In genomic region chr15:89732451-89733172, GRCh38 we compare ENCODE assay signal across 24 cellular contexts. TPM values are rescaled to one million over a fixed set of nuclear protein-coding genes. Genes with fewer than 3 reads are reported as not detected.
"Had no signal": no experiment of that assay in that cellular context is flagged by ENCODE, and none has a peak within 500 bp of the region (broad histone marks: within the 10 kb centered on the region; RNA-seq: fewer than 3 reads in every experiment).

No MANE protein-coding gene starts in this region.

- H3K4me2 ChIP-seq: hepatocyte, smooth muscle cell had no signal

- H3K9me3 Mint-ChIP-seq: dendritic cell treated with granulocyte-macrophage colony-stimulating factor and Interleukin-4, amounts not matched to agents 40 ng/mL and 50 ng/mL, for 4 days; effector memory CD8-positive, alpha-beta T cell had no signal

- H2AFZ ChIP-seq: hepatocyte had no signal

- H3K27ac Mint-ChIP-seq: dendritic cell treated with granulocyte-macrophage colony-stimulating factor and Interleukin-4, amounts not matched to agents 40 ng/mL and 50 ng/mL, for 4 days; effector memory CD8-positive, alpha-beta T cell; naive thymus-derived CD4-positive, alpha-beta T cell; progenitor cell of endocrine pancreas had no signal

- H3K9me3 ChIP-seq: pancreas, suprapubic skin, thyroid gland, upper lobe of left lung, vagina had no signal

- DNase-seq: effector memory CD8-positive, alpha-beta T cell; foreskin keratinocyte; kidney; left cardiac atrium; left ventricle myocardium superior; mesenchymal stem cell; midbrain; naive thymus-derived CD4-positive, alpha-beta T cell; nucleus accumbens; pancreas; right cardiac atrium; stimulated activated CD4-positive, alpha-beta T cell treated with anti-CD3 and anti-CD28 coated beads, Interleukin-2, amount 100 ng/mL, for 48 hours; stimulated activated naive CD4-positive, alpha-beta T cell treated with Interleukin-2 at 50 U/mL for 16 hours; thyroid gland; upper lobe of left lung had no signal

- H3K4me1 ChIP-seq: foreskin keratinocyte, pancreas, thyroid gland, vagina had no signal

- H3K4me3 ChIP-seq: hepatocyte, lung, pancreas, smooth muscle cell, suprapubic skin, thyroid gland, upper lobe of left lung, vagina had no signal

- H3K36me3 ChIP-seq: pancreas, suprapubic skin, thyroid gland, upper lobe of left lung, vagina had no signal

- ATAC-seq: effector memory CD8-positive, alpha-beta T cell; foreskin keratinocyte; left cardiac atrium; left ventricle myocardium superior; naive thymus-derived CD4-positive, alpha-beta T cell; pancreas; right cardiac atrium had no signal

- H3K79me2 ChIP-seq: hepatocyte had no signal

- FAIRE-seq: kidney, pancreas had no signal

- H3K27ac ChIP-seq: foreskin keratinocyte, hepatocyte, pancreas, suprapubic skin, thyroid gland, upper lobe of left lung, vagina had no signal

- H3K4me3 Mint-ChIP-seq: dendritic cell treated with granulocyte-macrophage colony-stimulating factor and Interleukin-4, amounts not matched to agents 40 ng/mL and 50 ng/mL, for 4 days; effector memory CD8-positive, alpha-beta T cell; naive thymus-derived CD4-positive, alpha-beta T cell had no signal

- H3K27me3 ChIP-seq: pancreas, suprapubic skin, thyroid gland, upper lobe of left lung, vagina had no signal

- H3K36me3 Mint-ChIP-seq: naive thymus-derived CD4-positive, alpha-beta T cell had no signal

RNA-seq across cellular contexts. Expression of gene MESP1, which starts 18.4 kb away (rescaled TPM):
- total RNA-seq: smooth muscle cell had no signal

RNA-seq across cellular contexts. Expression of gene WDR93, which starts 42.0 kb away (rescaled TPM):
- total RNA-seq: epithelial cell of proximal tubule, foreskin keratinocyte, left cardiac atrium, left ventricle myocardium superior, right cardiac atrium, smooth muscle cell, vagina had no signal
- polyA plus RNA-seq: foreskin keratinocyte; hepatocyte; naive thymus-derived CD4-positive, alpha-beta T cell had no signal

RNA-seq across cellular contexts. Expression of gene MESP2, which starts 43.5 kb away (rescaled TPM):
- total RNA-seq: naive thymus-derived CD4-positive, alpha-beta T cell; progenitor cell of endocrine pancreas; smooth muscle cell; vagina had no signal
- polyA plus RNA-seq: hepatocyte; naive thymus-derived CD4-positive, alpha-beta T cell; neural cell had no signal

RNA-seq across cellular contexts. Expression of gene PLIN1, which starts 53.4 kb away (rescaled TPM):
- polyA plus RNA-seq: neural cell had no signal
